In genomic region chr2:196372811-196373664, GRCh38 we compare ENCODE assay signal across 19 cellular contexts.
DNase-seq lines count a peak whose midpoint lies in the region; ATAC-seq and TF ChIP-seq lines count a peak whose summit lies in the region.
"Had no signal": no experiment of that assay in that cellular context is flagged by ENCODE, and none has a peak within 500 bp of the region (broad histone marks: within the 10 kb centered on the region; RNA-seq: fewer than 3 reads in every experiment).

No MANE protein-coding gene starts in this region.

- H3K9me3 ChIP-seq in heart right ventricle = peaks cover 0 to 12% (median 5%) of the 10 kb centered on the region in 11 donors
- no peaks in the 10 kb centered on the region for H3K9me3 ChIP-seq in PC-3 (ENCODE audit: low read length)

- H3K4me1 Mint-ChIP-seq in activated CD4-positive, alpha-beta memory T cell treated with anti-CD3 and anti-CD28 coated beads for 36 hours (ENCODE audit: low read depth) = peaks cover 9% of the 10 kb centered on the region
- H3K4me1 Mint-ChIP-seq: IgD-negative memory B cell had no signal

- POLR2A ChIA-PET in activated CD4-positive, alpha-beta memory T cell treated with anti-CD3 and anti-CD28 coated beads for 36 hours (lab: Charles Lee) = no interaction called here
- POLR2A ChIA-PET in PC-3 (lab: Charles Lee; ENCODE audit: unreplicated experiment) = no interaction called here

- TF ChIP-seq CTCF in heart right ventricle (IDR thresholded peaks at IDR 0.05) = no peak
- no peak for TF ChIP-seq CTCF in PC-3 (conservative IDR thresholded peaks at IDR 0.05; ENCODE audit: low read depth, low read length)

- no peak overlapping the region for H3K4me3 Mint-ChIP-seq in activated CD4-positive, alpha-beta memory T cell treated with anti-CD3 and anti-CD28 coated beads for 36 hours

- H3K27me3 Mint-ChIP-seq in activated CD4-positive, alpha-beta memory T cell treated with anti-CD3 and anti-CD28 coated beads for 36 hours = peaks cover 8% of the 10 kb centered on the region

- 10 to 17% methylated on average over 6 of the region's 6 CpGs for WGBS in heart right ventricle, 2 donors

- no peak overlapping the region for H3K4me2 ChIP-seq in PC-3 (ENCODE audit: low read length)

- H3K36me3 ChIP-seq in heart right ventricle = no peaks in the 10 kb centered on the region
- no peaks in the 10 kb centered on the region for H3K36me3 ChIP-seq in PC-3 (ENCODE audit: low read depth, low read length)

- peaks cover 3% of the 10 kb centered on the region for H3K36me3 Mint-ChIP-seq in activated CD4-positive, alpha-beta memory T cell treated with anti-CD3 and anti-CD28 coated beads for 36 hours
- H3K36me3 Mint-ChIP-seq: IgD-negative memory B cell had no signal

- H3K27ac ChIP-seq in heart right ventricle (peak overlapping the region; percentile 23 to 80 (median 58)), PC-3 (ENCODE audit: low read length) (no peak overlapping the region)
- H3K27ac ChIP-seq: C4-2B had no signal

- no peak overlapping the region for H2AFZ ChIP-seq in PC-3 (ENCODE audit: low read length)

- no peaks in the 10 kb centered on the region for H3F3A ChIP-seq in PC-3 (ENCODE audit: low read length, unreplicated experiment)

- peaks cover 10% of the 10 kb centered on the region for H3K9me3 Mint-ChIP-seq in activated CD4-positive, alpha-beta memory T cell treated with anti-CD3 and anti-CD28 coated beads for 36 hours

- ATAC-seq in Right ventricle myocardium inferior (peak; percentile 59), heart right ventricle (peak; percentile 33 to 91 (median 80)), PC-3 (no peak)

- H3K4me1 ChIP-seq in heart right ventricle (peaks cover 0 to 33% (median 22%) of the 10 kb centered on the region in 9 donors), PC-3 (ENCODE audit: insufficient read depth, low read length) (no peaks in the 10 kb centered on the region)

- H3K4me3 ChIP-seq in heart right ventricle (peak overlapping the region in 2 of 10 donors; percentile 13 to 17), PC-3 (ENCODE audit: low read length) (no peak overlapping the region)

- no peak overlapping the region for H3K27ac Mint-ChIP-seq in activated CD4-positive, alpha-beta memory T cell treated with anti-CD3 and anti-CD28 coated beads for 36 hours
- H3K27ac Mint-ChIP-seq: IgD-negative memory B cell had no signal

- no peak overlapping the region for H3K9ac ChIP-seq in PC-3 (ENCODE audit: low read length)

- BruUV-seq in PC-3 (replicated peaks; lab: Mats Ljungman, UMichigan) = no TSS peak

- H3K27me3 ChIP-seq in heart right ventricle = no peaks in the 10 kb centered on the region
- H3K27me3 ChIP-seq in PC-3 (ENCODE audit: low read length) = no peaks in the 10 kb centered on the region

- no peaks in the 10 kb centered on the region for H3K79me2 ChIP-seq in PC-3 (ENCODE audit: low read length)

- no peak for DNase-seq in Right ventricle myocardium inferior (ENCODE audit: missing footprints)
- DNase-seq in cardiac septum (ENCODE audit: low spot score) = no peak
- no peak for DNase-seq in heart right ventricle
- DNase-seq in pulmonary artery endothelial cell (ENCODE audit: low read depth, low spot score) = peak; percentile 29
- DNase-seq in SKM-1 treated with dmso at 0.1 percent for 144 hours (lab: John Stamatoyannopoulos, UW; ENCODE audit: unreplicated experiment) = no peak
- DNase-seq in NCI-H2171 treated with DMSO at 0.1 percent for 48 hours (lab: John Stamatoyannopoulos, UW) = no peak
- DNase-seq in activated CD4-positive, alpha-beta memory T cell treated with anti-CD3 and anti-CD28 coated beads for 36 hours = no peak
- no peak for DNase-seq in PC-3
- DNase-seq: activated CD4-positive, alpha-beta T cell treated with anti-CD3 and anti-CD28 coated beads for 1 hour; activated CD8-positive, alpha-beta memory T cell treated with anti-CD3 and anti-CD28 coated beads, Interleukin-2, amount 50 U/mL, for 4 hours; activated naive CD4-positive, alpha-beta T cell; DMS79 treated with DMSO at 0.1 percent for 48 hours; head of caudate nucleus; NCI-H1092; NCI-H2107; NCI-H748 treated with DMSO at 0.1 percent for 48 hours; T-helper 2 cell had no signal

- intact Hi-C loops in Right ventricle myocardium inferior (cut with DNase I) = loop anchor here (2.0 to 5.0 kb wide), 2 partner anchors 28 to 59 kb away; no protein-coding TSS in a partner anchor
- intact Hi-C loops in cardiac septum (cut with DNase I) = loop anchor here (2.0 kb wide), 1 partner anchor 28 kb away; no protein-coding TSS in a partner anchor
- intact Hi-C loops in heart right ventricle (cut with DNase I) = no loop called here
- intact Hi-C loops in activated CD4-positive, alpha-beta memory T cell treated with anti-CD3 and anti-CD28 coated beads for 36 hours (cut with micrococcal nuclease) = no loop called here
- intact Hi-C loops in PC-3 (cut with micrococcal nuclease) = no loop called here

- H4K20me1 ChIP-seq in PC-3 (ENCODE audit: low read length) = no peaks in the 10 kb centered on the region

- H3K9me2 ChIP-seq in PC-3 (replicated peaks; ENCODE audit: low read length) = no peaks in the 10 kb centered on the region

- CTCF ChIA-PET in activated CD4-positive, alpha-beta memory T cell treated with anti-CD3 and anti-CD28 coated beads for 36 hours (lab: Charles Lee) = interaction anchor here (1.1 to 1.2 kb wide), 2 partner anchors 15 to 81 kb away, joined by 3 to 4 read pairs; no protein-coding TSS in a partner anchor
- CTCF ChIA-PET in PC-3 (lab: Charles Lee) = no interaction called here

Comparison
In these comparisons a context has a peak if more than half of its experiments do, and no peak if none do; other contexts are left out.
1. intact Hi-C loops: an anchor here in Right ventricle myocardium inferior (2.0 to 5.0 kb wide) and cardiac septum (2.0 kb wide); none called in heart right ventricle, activated CD4-positive, alpha-beta memory T cell treated with anti-CD3 and anti-CD28 coated beads for 36 hours and PC-3.